ENCODE assay signal across 23 cellular contexts in genomic region chr7:117188949-117189348, GRCh38.
"Had no signal": no experiment of that assay in that cellular context is flagged by ENCODE, and none has a peak within 500 bp of the region (broad histone marks: within the 10 kb centered on the region; RNA-seq: fewer than 3 reads in every experiment).

No MANE protein-coding gene starts in this region.

- H3K36me3 Mint-ChIP-seq: natural killer cell had no signal

- H3K4me2 ChIP-seq: smooth muscle cell had no signal

- DNase-seq: activated CD4-positive, alpha-beta T cell treated with anti-CD3 and anti-CD28 coated beads, Interleukin-2, amount 10 ng/mL, durations not matched to agents 7 days and 5 days; activated CD8-positive, alpha-beta T cell treated with anti-CD3 and anti-CD28 coated beads for 36 hours; activated T-cell treated with anti-CD3 and anti-CD28 coated beads, Interleukin-2, amount 50 U/mL, for 1 hour; adrenal gland; dermis blood vessel endothelial cell; effector memory CD4-positive, alpha-beta T cell; foreskin melanocyte; immature natural killer cell; left ventricle myocardium inferior; midbrain; natural killer cell; stimulated activated CD4-positive, alpha-beta T cell treated with anti-CD3 and anti-CD28 coated beads, Interleukin-15, amount 100 ng/mL, for 24 hours; stomach had no signal

- H3K36me3 ChIP-seq: adrenal gland had no signal

- ATAC-seq: activated CD4-positive, CD25-positive, alpha-beta regulatory T cell treated with anti-CD3 and anti-CD28 coated beads, Interleukin-2, amount 50 U/mL, for 24 hours; activated CD8-positive, alpha-beta T cell treated with anti-CD3 and anti-CD28 coated beads for 36 hours; activated naive CD4-positive, alpha-beta T cell treated with anti-CD3 and anti-CD28 coated beads, Interleukin-2, amount 50 U/mL, for 72 hours; activated T-helper 17 cell treated with anti-CD3 and anti-CD28 coated beads, Interleukin-2, amount 50 U/mL, for 72 hours; natural killer cell; sciatic nerve; stimulated activated memory B cell treated with anti-CD40 and anti-IgM and Interleukin-4, amounts not matched to agents 10 μg/mL and 1 μg/mL and 100 μg/mL, for 72 hours had no signal

- H3K9me3 ChIP-seq: adrenal gland, left ventricle myocardium inferior, stomach, suprapubic skin, tibial nerve had no signal

- H3K4me1 Mint-ChIP-seq: activated T-helper 17 cell treated with anti-CD3 and anti-CD28 coated beads, Interleukin-2, amount 50 U/mL, for 72 hours; immature natural killer cell; natural killer cell; stimulated activated memory B cell treated with anti-CD40 and anti-IgM and Interleukin-4, amounts not matched to agents 10 μg/mL and 1 μg/mL and 100 μg/mL, for 72 hours had no signal

- H3K27ac ChIP-seq: adrenal gland, left ventricle myocardium inferior, stomach, suprapubic skin, tibial nerve, VCaP had no signal

- H3K27ac Mint-ChIP-seq: activated CD8-positive, alpha-beta T cell treated with anti-CD3 and anti-CD28 coated beads for 36 hours; activated naive CD4-positive, alpha-beta T cell treated with anti-CD3 and anti-CD28 coated beads, Interleukin-2, amount 50 U/mL, for 72 hours; activated T-helper 17 cell treated with anti-CD3 and anti-CD28 coated beads, Interleukin-2, amount 50 U/mL, for 72 hours; immature natural killer cell; natural killer cell; stimulated activated memory B cell treated with anti-CD40 and anti-IgM and Interleukin-4, amounts not matched to agents 10 μg/mL and 1 μg/mL and 100 μg/mL, for 72 hours; T-helper 2 cell treated with Interferon-gamma antibody and Interleukin-4, amounts not matched to agents 5 μg/mL and 100 μg/mL, for 36 hours had no signal

- H3K4me3 ChIP-seq: adrenal gland, left ventricle myocardium inferior, smooth muscle cell, stomach, suprapubic skin, tibial nerve had no signal

- H3K27me3 Mint-ChIP-seq: activated CD4-positive, alpha-beta T cell treated with anti-CD3 and anti-CD28 coated beads, Interleukin-2, amount 10 ng/mL, durations not matched to agents 7 days and 5 days; activated CD8-positive, alpha-beta T cell treated with anti-CD3 and anti-CD28 coated beads for 36 hours; activated T-helper 17 cell treated with anti-CD3 and anti-CD28 coated beads, Interleukin-2, amount 50 U/mL, for 72 hours; stimulated activated memory B cell treated with anti-CD40 and anti-IgM and Interleukin-4, amounts not matched to agents 10 μg/mL and 1 μg/mL and 100 μg/mL, for 72 hours had no signal

- H3K4me3 Mint-ChIP-seq: activated CD4-positive, alpha-beta T cell treated with anti-CD3 and anti-CD28 coated beads, Interleukin-2, amount 10 ng/mL, durations not matched to agents 7 days and 5 days; activated CD8-positive, alpha-beta T cell treated with anti-CD3 and anti-CD28 coated beads for 36 hours; activated T-helper 17 cell treated with anti-CD3 and anti-CD28 coated beads, Interleukin-2, amount 50 U/mL, for 72 hours; immature natural killer cell; natural killer cell; stimulated activated memory B cell treated with anti-CD40 and anti-IgM and Interleukin-4, amounts not matched to agents 10 μg/mL and 1 μg/mL and 100 μg/mL, for 72 hours; T-helper 2 cell treated with Interferon-gamma antibody and Interleukin-4, amounts not matched to agents 5 μg/mL and 100 μg/mL, for 36 hours had no signal

- H3K27me3 ChIP-seq: adrenal gland, stomach, suprapubic skin, tibial nerve had no signal

- H3K9me3 Mint-ChIP-seq: activated CD4-positive, alpha-beta T cell treated with anti-CD3 and anti-CD28 coated beads, Interleukin-2, amount 10 ng/mL, durations not matched to agents 7 days and 5 days; activated CD8-positive, alpha-beta T cell treated with anti-CD3 and anti-CD28 coated beads for 36 hours; activated naive CD4-positive, alpha-beta T cell treated with anti-CD3 and anti-CD28 coated beads, Interleukin-2, amount 50 U/mL, for 72 hours; activated T-helper 17 cell treated with anti-CD3 and anti-CD28 coated beads, Interleukin-2, amount 50 U/mL, for 72 hours; natural killer cell; stimulated activated memory B cell treated with anti-CD40 and anti-IgM and Interleukin-4, amounts not matched to agents 10 μg/mL and 1 μg/mL and 100 μg/mL, for 72 hours; T-helper 2 cell treated with Interferon-gamma antibody and Interleukin-4, amounts not matched to agents 5 μg/mL and 100 μg/mL, for 36 hours had no signal

- H3K4me1 ChIP-seq: adrenal gland, stomach, suprapubic skin had no signal
